Comparison of ENCODE assay signal across 8 cellular contexts in genomic region chr19:38402967-38403674, GRCh38. TPM values are rescaled to one million over a fixed set of nuclear protein-coding genes. Genes with fewer than 3 reads are reported as not detected.
DNase-seq lines count a peak whose midpoint lies in the region; TF ChIP-seq lines count a peak whose summit lies in the region.

FAM98C (plus strand) TSS chr19:38403093; CDS start chr19:38403154, 61 bp downstream.

- peaks cover 4% of the 10 kb centered on the region for H3K4me1 Mint-ChIP-seq in neural crest cell

- H3K27me3 ChIP-seq in H7 (ENCODE audit: control insufficient read depth, insufficient read depth, low read length), result peaks cover 26% of the 10 kb centered on the region
- no peaks in the 10 kb centered on the region for H3K27me3 ChIP-seq in Loucy (ENCODE audit: insufficient read depth, low read length, poor library complexity, severe bottlenecking)
- peaks cover 23 to 27% of the 10 kb centered on the region in 2 donors for H3K27me3 ChIP-seq in stomach smooth muscle (ENCODE audit: control insufficient read depth in 1 of 2, insufficient read depth in 2 of 2, low read length in 2 of 2)

- H3K36me3 ChIP-seq in ES-I3 (ENCODE audit: insufficient read depth, low read length) (no peaks in the 10 kb centered on the region; the same call in 1 of the 2 replicates), H7 (replicated peaks; ENCODE audit: control insufficient read depth, insufficient read depth, low read length) (no peaks in the 10 kb centered on the region; the same call in 1 of the 2 replicates), Loucy (ENCODE audit: insufficient read depth, low read length) (no peaks in the 10 kb centered on the region), stomach smooth muscle (ENCODE audit: control insufficient read depth in 2 of 2, insufficient read depth in 2 of 2, low read length in 2 of 2) (peaks cover 3 to 8% of the 10 kb centered on the region in 2 donors)

- no peaks in the 10 kb centered on the region for H3K9me3 Mint-ChIP-seq in neural crest cell

- H3K79me2 ChIP-seq in Loucy (ENCODE audit: insufficient read depth, low read length), result peaks cover 6% of the 10 kb centered on the region

- H3K36me3 Mint-ChIP-seq in neural crest cell (ENCODE audit: low read depth), result no peaks in the 10 kb centered on the region

- H3K9ac ChIP-seq in ES-I3 (ENCODE audit: low read depth, low read length) (peak within 1 kb of the TSS; percentile 81), Loucy (ENCODE audit: low read depth, low read length, poor library complexity, severe bottlenecking) (peak within 1 kb of the TSS; percentile 80), stomach smooth muscle (ENCODE audit: low read length in 2 of 2) (peak within 1 kb of the TSS; percentile 69 to 72)

- H3K4me3 ChIP-seq in H7 (ENCODE audit: insufficient read depth, low read depth, low read length) (peak within 1 kb of the TSS; percentile 66), Loucy (ENCODE audit: low read length, poor library complexity, severe bottlenecking) (peak within 1 kb of the TSS; percentile 78), stomach smooth muscle (ENCODE audit: low read length in 2 of 2) (peak within 1 kb of the TSS; percentile 82 to 90)

- H3K9me2 ChIP-seq in Loucy (replicated peaks; ENCODE audit: low read depth, low read length), result no peaks in the 10 kb centered on the region

- H3K4me1 ChIP-seq in ES-I3 (ENCODE audit: insufficient read depth, low read length) (0 out of 2 replicates have a peak, but pooled peaks cover 2% of the 10 kb centered on the region), Loucy (ENCODE audit: insufficient read depth, low read length, poor library complexity, severe bottlenecking) (peaks cover 13% of the 10 kb centered on the region), stomach smooth muscle (ENCODE audit: control insufficient read depth, insufficient read depth, low read length) (peaks cover 3% of the 10 kb centered on the region)

- H3K4me3 Mint-ChIP-seq in neural crest cell, result peak within 1 kb of the TSS; percentile 86

- peak within 1 kb of the TSS; percentile 78 for H3K4me2 ChIP-seq in Loucy (ENCODE audit: low read depth, low read length, poor library complexity, severe bottlenecking)

- peak; percentile 70 for TF ChIP-seq POLR2A in Raji (IDR thresholded peaks at IDR 0.05; ENCODE audit: insufficient read depth, low read depth, low read length)

- H3K27me3 Mint-ChIP-seq in neural crest cell (ENCODE audit: low read depth), result peaks cover 9% of the 10 kb centered on the region

- H2AFZ ChIP-seq in Loucy (ENCODE audit: low read length), result peak within 1 kb of the TSS; percentile 95

- H3K27ac ChIP-seq in stomach smooth muscle (ENCODE audit: low read length), result no peak within 1 kb of the TSS

- H4K20me1 ChIP-seq in Loucy (ENCODE audit: insufficient read depth, low read length, poor library complexity, severe bottlenecking), result no peaks in the 10 kb centered on the region

- H3K9me3 ChIP-seq in ES-I3 (ENCODE audit: control insufficient read depth, insufficient read depth, low read length) (no peaks in the 10 kb centered on the region), Loucy (ENCODE audit: insufficient read depth, low read depth, low read length) (no peaks in the 10 kb centered on the region), stomach smooth muscle (ENCODE audit: control insufficient read depth in 2 of 2, low read length in 2 of 2) (no peaks in the 10 kb centered on the region)

- TF ChIP-seq CTCF in Loucy (conservative IDR thresholded peaks at IDR 0.05; ENCODE audit: low read length) (peak; percentile 78), neural crest cell (conservative IDR thresholded peaks at IDR 0.05) (peak; percentile 100)

- DNase-seq in H7 (peak; percentile 100), fibroblast of the conjunctiva (ENCODE audit: low read depth) (peak; percentile 91), neural crest cell (ENCODE audit: low read depth, low spot score) (peak; percentile 99)
- DNase-seq in activated effector memory CD4-positive, alpha-beta T cell treated with Interleukin-2 at 50 U/mL for 16 hours, result peak; percentile 98

- H3F3A ChIP-seq in Loucy (ENCODE audit: low read depth), result no peaks in the 10 kb centered on the region

- H3K27ac Mint-ChIP-seq in neural crest cell (ENCODE audit: unreplicated experiment), result no peak within 1 kb of the TSS

RNA-seq across cellular contexts. Expression of gene FAM98C, which starts in this region (rescaled TPM):
- total RNA-seq in H7 (2014; rRNA removed; shearing (Covaris generic)), result 4.6 and 6.4 TPM in 2 replicates
- 10.6 and 11.8 TPM in 2 replicates for total RNA-seq in neural crest cell
